28 cellular contexts compared by ENCODE assay signal in the genomic region with DNA sequence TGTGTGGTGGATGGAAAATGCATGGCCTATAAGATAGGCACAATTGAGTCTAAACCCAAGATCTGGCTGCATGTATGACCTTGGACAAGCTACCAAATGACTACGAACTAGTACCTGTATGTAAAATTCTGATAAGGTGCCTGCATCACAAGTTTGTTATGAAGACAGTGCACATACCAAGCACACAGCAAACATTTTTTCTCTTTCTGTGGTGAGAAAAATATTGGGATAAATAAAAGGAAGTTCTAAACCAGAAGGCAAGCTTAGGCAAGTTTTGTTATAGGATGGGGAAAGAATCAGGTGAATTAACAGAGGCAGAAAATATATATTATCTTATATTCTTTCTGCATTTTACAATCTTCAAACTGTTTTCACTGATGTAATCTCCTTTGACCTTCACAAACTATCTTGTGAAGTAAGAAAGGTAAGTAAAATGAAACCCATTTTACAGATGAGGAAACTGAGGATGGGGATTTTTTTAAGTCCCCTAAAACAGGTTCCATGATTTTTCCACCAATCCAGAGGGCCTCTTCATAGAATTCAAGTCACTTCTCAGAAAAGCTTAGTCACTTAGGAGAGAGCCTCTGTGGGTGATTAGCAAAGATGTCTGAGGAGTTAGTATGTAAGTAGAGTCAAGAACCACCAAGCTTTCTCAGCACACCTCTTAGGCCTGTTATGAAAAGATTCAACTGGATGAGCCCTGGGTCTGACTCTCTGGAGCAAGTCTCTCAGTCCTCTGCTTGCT.
DNase-seq lines count a peak whose midpoint lies in the region; ATAC-seq, FAIRE-seq and TF ChIP-seq lines count a peak whose summit lies in the region.
"Had no signal": no experiment of that assay in that cellular context is flagged by ENCODE, and none has a peak within 500 bp of the region (broad histone marks: within the 10 kb centered on the region; RNA-seq: fewer than 3 reads in every experiment).

No MANE protein-coding gene starts in this region.

- H3K4me3 ChIP-seq in astrocyte (ENCODE audit: insufficient read depth, low read depth, low read length), result no peak overlapping the region
- H3K4me3 ChIP-seq in gastroesophageal sphincter, result no peak overlapping the region
- H3K4me3 ChIP-seq in osteoblast (ENCODE audit: insufficient read depth, low read length), result no peak overlapping the region
- no peak overlapping the region for H3K4me3 ChIP-seq in heart left ventricle
- H3K4me3 ChIP-seq: dorsolateral prefrontal cortex, heart right ventricle, prostate gland had no signal

- H3K9me3 Mint-ChIP-seq in astrocyte (ENCODE audit: unreplicated experiment) (peaks cover 3% of the 10 kb centered on the region), type B pancreatic cell (no peaks in the 10 kb centered on the region)
- H3K9me3 Mint-ChIP-seq: central memory CD8-positive, alpha-beta T cell had no signal

- TF ChIP-seq EP300 in gastroesophageal sphincter (IDR thresholded peaks at IDR 0.05), result no peak

- FAIRE-seq in astrocyte (lab: Jason Lieb, UNC) (no peak), urothelium cell line (lab: Jason Lieb, UNC) (no peak)
- FAIRE-seq: D721Med, endothelial cell of umbilical vein, GM12892, small intestine had no signal

- 83 to 100% methylated on average over 1 of the region's 1 CpG for WGBS in gastroesophageal sphincter (ENCODE audit: low coverage in 1 of 2), 2 donors
- 88 to 98% (median 94%) methylated on average over 1 of the region's 1 CpG for WGBS in heart left ventricle, 4 donors

- H3K27me3 Mint-ChIP-seq in astrocyte (ENCODE audit: low read depth, unreplicated experiment) (no peaks in the 10 kb centered on the region), type B pancreatic cell (no peaks in the 10 kb centered on the region)
- H3K27me3 Mint-ChIP-seq: activated CD4-positive, alpha-beta T cell treated with anti-CD3 and anti-CD28 coated beads, Interleukin-2, amount 10 ng/mL, durations not matched to agents 24 days and 14 days; activated naive CD4-positive, alpha-beta T cell treated with anti-CD3 and anti-CD28 coated beads, Interleukin-2, amount 50 U/mL, for 24 hours; central memory CD8-positive, alpha-beta T cell; natural killer cell treated with Interleukin-12 subunit alpha and Interleukin-12 subunit beta and Interleukin-15 and Interleukin-18, amount 100 ng/mL, for 72 hours had no signal

- H4K20me1 ChIP-seq in astrocyte (ENCODE audit: insufficient read depth, low read length), result no peaks in the 10 kb centered on the region
- H4K20me1 ChIP-seq in osteoblast (ENCODE audit: insufficient read depth, low read length), result no peaks in the 10 kb centered on the region

- H3K4me3 Mint-ChIP-seq in astrocyte (ENCODE audit: unreplicated experiment) (no peak overlapping the region), type B pancreatic cell (no peak overlapping the region)
- H3K4me3 Mint-ChIP-seq: activated CD4-positive, alpha-beta T cell treated with anti-CD3 and anti-CD28 coated beads, Interleukin-2, amount 10 ng/mL, durations not matched to agents 24 days and 14 days; activated naive CD4-positive, alpha-beta T cell treated with anti-CD3 and anti-CD28 coated beads, Interleukin-2, amount 50 U/mL, for 24 hours; activated T-helper 1 cell treated with anti-CD3 and anti-CD28 coated beads, Interleukin-12 subunit alpha, Interleukin-12 subunit beta, Interleukin-2, Interleukin-4 antibody, amounts not matched to agents 30 ng/mL and 10 ng/mL and 1 ng/mL, durations not matched to agents 14 hours and 24 hours and 36 hours; central memory CD8-positive, alpha-beta T cell; natural killer cell treated with Interleukin-12 subunit alpha and Interleukin-12 subunit beta and Interleukin-15 and Interleukin-18, amount 100 ng/mL, for 72 hours had no signal

- H3K36me3 Mint-ChIP-seq in astrocyte (ENCODE audit: low read depth, unreplicated experiment) (no peaks in the 10 kb centered on the region), type B pancreatic cell (no peaks in the 10 kb centered on the region)
- H3K36me3 Mint-ChIP-seq: activated naive CD4-positive, alpha-beta T cell treated with anti-CD3 and anti-CD28 coated beads, Interleukin-2, amount 50 U/mL, for 24 hours had no signal

- H3K4me2 ChIP-seq in astrocyte (ENCODE audit: low read length), result no peak overlapping the region
- H3K4me2 ChIP-seq in osteoblast (ENCODE audit: insufficient read depth, low read length), result no peak overlapping the region

- TF ChIP-seq CTCF in astrocyte (IDR thresholded peaks at IDR 0.05; ENCODE audit: insufficient read depth, low read depth, low read length) (no peak), gastroesophageal sphincter (IDR thresholded peaks at IDR 0.05) (no peak), osteoblast (IDR thresholded peaks at IDR 0.05; ENCODE audit: extremely low read depth, low read depth, low read length) (no peak), type B pancreatic cell (conservative IDR thresholded peaks at IDR 0.05) (no peak), heart left ventricle (IDR thresholded peaks at IDR 0.05) (no peak)

- H3K4me1 Mint-ChIP-seq in astrocyte (ENCODE audit: low read depth, unreplicated experiment) (peaks cover 10% of the 10 kb centered on the region), type B pancreatic cell (ENCODE audit: unreplicated experiment) (peaks cover 11% of the 10 kb centered on the region)

- H3K4me1 ChIP-seq in astrocyte (ENCODE audit: insufficient read depth, low read length) (peaks cover 3% of the 10 kb centered on the region), gastroesophageal sphincter (peaks cover 0 to 26% (median 0%) of the 10 kb centered on the region in 3 donors), osteoblast (ENCODE audit: insufficient read depth, low read length) (peaks cover 19% of the 10 kb centered on the region), heart left ventricle (peaks cover 0 to 31% (median 0%) of the 10 kb centered on the region in 12 donors)
- H3K4me1 ChIP-seq: prostate gland had no signal

- H3K36me3 ChIP-seq in astrocyte (ENCODE audit: insufficient read depth, low read length) (no peaks in the 10 kb centered on the region), gastroesophageal sphincter (no peaks in the 10 kb centered on the region), osteoblast (ENCODE audit: insufficient read depth, low read length) (no peaks in the 10 kb centered on the region), heart left ventricle (no peaks in the 10 kb centered on the region)
- H3K36me3 ChIP-seq: heart right ventricle, prostate gland, WERI-Rb-1 had no signal

- H3K27me3 ChIP-seq in astrocyte (ENCODE audit: insufficient read depth, low read length) (no peaks in the 10 kb centered on the region), gastroesophageal sphincter (no peaks in the 10 kb centered on the region), osteoblast (ENCODE audit: insufficient read depth, low read length) (no peaks in the 10 kb centered on the region), heart left ventricle (no peaks in the 10 kb centered on the region)
- H3K27me3 ChIP-seq: heart right ventricle had no signal

- TF ChIP-seq POLR2A in gastroesophageal sphincter (IDR thresholded peaks at IDR 0.05), result no peak
- no peak for TF ChIP-seq POLR2A in heart left ventricle (IDR thresholded peaks at IDR 0.05)

- H2AFZ ChIP-seq in astrocyte (ENCODE audit: low read depth, low read length) (no peak overlapping the region), osteoblast (ENCODE audit: low read length) (peak overlapping the region; percentile 39)

- H3K27ac Mint-ChIP-seq in astrocyte (ENCODE audit: unreplicated experiment) (peak overlapping the region; percentile 45), type B pancreatic cell (peak overlapping the region; percentile 27)
- H3K27ac Mint-ChIP-seq: activated CD4-positive, alpha-beta T cell treated with anti-CD3 and anti-CD28 coated beads, Interleukin-2, amount 10 ng/mL, durations not matched to agents 24 days and 14 days; activated naive CD4-positive, alpha-beta T cell treated with anti-CD3 and anti-CD28 coated beads, Interleukin-2, amount 50 U/mL, for 24 hours; activated T-helper 1 cell treated with anti-CD3 and anti-CD28 coated beads, Interleukin-12 subunit alpha, Interleukin-12 subunit beta, Interleukin-2, Interleukin-4 antibody, amounts not matched to agents 30 ng/mL and 10 ng/mL and 1 ng/mL, durations not matched to agents 14 hours and 24 hours and 36 hours had no signal

- ATAC-seq in gastroesophageal sphincter, result no peak
- no peak for ATAC-seq in heart left ventricle
- ATAC-seq: heart right ventricle; left colon; natural killer cell treated with Interleukin-12 subunit alpha and Interleukin-12 subunit beta and Interleukin-15 and Interleukin-18, amount 100 ng/mL, for 72 hours had no signal

- intact Hi-C loops in heart left ventricle (cut with DNase I), result no loop called here

- H3K27ac ChIP-seq in astrocyte (ENCODE audit: low read depth, low read length) (peak overlapping the region; percentile 51), gastroesophageal sphincter (peak overlapping the region; percentile 69 to 83 (median 76)), osteoblast (ENCODE audit: low read depth, low read length) (peak overlapping the region; percentile 4), heart left ventricle (peak overlapping the region in 1 of 12 donors; percentile 73)
- H3K27ac ChIP-seq: dorsolateral prefrontal cortex, heart right ventricle, prostate gland, WERI-Rb-1 had no signal

- no peak overlapping the region for H3K9ac ChIP-seq in astrocyte (ENCODE audit: low read length)

- H3K79me2 ChIP-seq in astrocyte (ENCODE audit: insufficient read depth, low read length) (no peaks in the 10 kb centered on the region), osteoblast (ENCODE audit: insufficient read depth, low read length) (no peaks in the 10 kb centered on the region)

- no peaks in the 10 kb centered on the region for H3K9me3 ChIP-seq in astrocyte (ENCODE audit: insufficient read depth, low read depth, low read length)
- H3K9me3 ChIP-seq in gastroesophageal sphincter, result no peaks in the 10 kb centered on the region
- H3K9me3 ChIP-seq in osteoblast (ENCODE audit: low read depth, low read length), result no peaks in the 10 kb centered on the region
- peaks cover 0 to 5% (median 0%) of the 10 kb centered on the region in 12 donors for H3K9me3 ChIP-seq in heart left ventricle
- H3K9me3 ChIP-seq: prostate gland had no signal

- DNase-seq in astrocyte (ENCODE audit: low read depth) (peak; percentile 52), osteoblast (ENCODE audit: insufficient read length, low spot score, missing footprints) (no peak), type B pancreatic cell (ENCODE audit: extremely low spot score, unreplicated experiment) (no peak), heart left ventricle (no peak), urothelium cell line (ENCODE audit: low spot score) (no peak)
- DNase-seq in activated CD8-positive, alpha-beta memory T cell treated with anti-CD3 and anti-CD28 coated beads, Interleukin-2, amount 50 U/mL, for 4 hours, result no peak
- DNase-seq: activated CD4-positive, alpha-beta T cell treated with anti-CD3 and anti-CD28 coated beads, Interleukin-2, amount 10 ng/mL, durations not matched to agents 24 days and 14 days; aorta; dorsolateral prefrontal cortex; H7; heart right ventricle; left colon; mesendoderm; NCI-H1694 treated with DMSO at 0.1 percent for 48 hours; NCI-H526; RPMI8226; small intestine; stimulated activated CD4-positive, alpha-beta T cell treated with anti-CD3 and anti-CD28 coated beads, Interleukin-2, amount 100 ng/mL, for 24 hours; WERI-Rb-1 had no signal
